Comparison of ENCODE assay signal across 12 cellular contexts in genomic region chr7:42097756-42098155, GRCh38.
A peak's percentile ranks its signal among the peaks of the same experiment; 100 is the strongest.
DNase-seq lines count a peak whose midpoint lies in the region; ATAC-seq and TF ChIP-seq lines count a peak whose summit lies in the region.
"Had no signal": no experiment of that assay in that cellular context is flagged by ENCODE, and none has a peak within 500 bp of the region (broad histone marks: within the 10 kb centered on the region; RNA-seq: fewer than 3 reads in every experiment).

No MANE protein-coding gene starts in this region.

- H3K9me3 ChIP-seq in breast epithelium (no peaks in the 10 kb centered on the region), uterus (no peaks in the 10 kb centered on the region)

- H3K4me3 ChIP-seq in breast epithelium (no peak overlapping the region), uterus (no peak overlapping the region)

- TF ChIP-seq POLR2A in breast epithelium (IDR thresholded peaks at IDR 0.05) (no peak), uterus (IDR thresholded peaks at IDR 0.05) (no peak)

- H3K27me3 ChIP-seq in breast epithelium (no peaks in the 10 kb centered on the region), uterus (no peaks in the 10 kb centered on the region)

- H3K27ac Mint-ChIP-seq in MCF 10A (ENCODE audit: low read depth, unreplicated experiment): peak overlapping the region; percentile 84
- H3K27ac Mint-ChIP-seq in naive thymus-derived CD8-positive, alpha-beta T cell: no peak overlapping the region

- DNase-seq in MCF 10A (ENCODE audit: unreplicated experiment) (peak; percentile 94), breast epithelium (ENCODE audit: low spot score in 2 of 2) (no peak), hepatic stellate cell (ENCODE audit: low spot score) (peak; percentile 65), uterus (no peak), epidermal melanocyte (ENCODE audit: insufficient read length, low spot score) (no peak), mucosa of gallbladder (ENCODE audit: low spot score) (no peak)
- no peak for DNase-seq in naive thymus-derived CD8-positive, alpha-beta T cell
- DNase-seq: NCI-H510A; nucleus accumbens; stimulated activated naive CD8-positive, alpha-beta T cell treated with anti-CD3 and anti-CD28 coated beads, Interleukin-15, Interleukin-2, amounts not matched to agents 100 U/mL and 50 U/mL, for 24 hours had no signal

- no peaks in the 10 kb centered on the region for H3K27me3 Mint-ChIP-seq in MCF 10A (ENCODE audit: insufficient read depth, unreplicated experiment)
- peaks cover 0 to 11% (median 2%) of the 10 kb centered on the region in 5 donors for H3K27me3 Mint-ChIP-seq in naive thymus-derived CD8-positive, alpha-beta T cell

- no peaks in the 10 kb centered on the region for H3K9me3 Mint-ChIP-seq in MCF 10A (ENCODE audit: unreplicated experiment)
- peaks cover 0 to 13% (median 0%) of the 10 kb centered on the region in 9 donors for H3K9me3 Mint-ChIP-seq in naive thymus-derived CD8-positive, alpha-beta T cell

- peak overlapping the region; percentile 19 for H3K4me3 Mint-ChIP-seq in MCF 10A (ENCODE audit: unreplicated experiment)
- no peak overlapping the region for H3K4me3 Mint-ChIP-seq in naive thymus-derived CD8-positive, alpha-beta T cell

- no TSS peak for BruUV-seq in MCF 10A (replicated peaks; lab: Mats Ljungman, UMichigan)

- peaks cover 0 to 7% of the 10 kb centered on the region in 2 donors for H3K4me1 ChIP-seq in breast epithelium
- peaks cover 0 to 8% of the 10 kb centered on the region in 2 donors for H3K4me1 ChIP-seq in uterus

- CTCF ChIA-PET in MCF 10A (lab: Yijun Ruan, JAX): interaction anchor here (1.0 to 1.2 kb wide), 2 partner anchors 11 to 118 kb away, joined by 3 read pairs; no protein-coding TSS in a partner anchor

- H3K36me3 ChIP-seq in breast epithelium (no peaks in the 10 kb centered on the region), uterus (no peaks in the 10 kb centered on the region)

- H3K4me1 Mint-ChIP-seq in MCF 10A (ENCODE audit: insufficient read depth, unreplicated experiment): peaks cover 63% of the 10 kb centered on the region
- H3K4me1 Mint-ChIP-seq in naive thymus-derived CD8-positive, alpha-beta T cell: no peaks in the 10 kb centered on the region

- POLR2A ChIA-PET in MCF 10A (lab: Yijun Ruan, JAX): interaction anchor here (0.6 to 1.1 kb wide), 3 partner anchors 36 to 1263 kb away, joined by 3 to 4 read pairs (median 4); no protein-coding TSS in a partner anchor
- POLR2A ChIA-PET in naive thymus-derived CD8-positive, alpha-beta T cell (lab: Charles Lee): no interaction called here

- TF ChIP-seq CTCF in MCF 10A (IDR thresholded peaks at IDR 0.05; ENCODE audit: unreplicated experiment): peak; percentile 23
- TF ChIP-seq CTCF in breast epithelium (IDR thresholded peaks at IDR 0.05): no peak
- peak; percentile 54 for TF ChIP-seq CTCF in VCaP (conservative IDR thresholded peaks at IDR 0.05)
- no peak for TF ChIP-seq CTCF in uterus (IDR thresholded peaks at IDR 0.05)

- peak overlapping the region in 1 of 2 donors; percentile 77 for H3K27ac ChIP-seq in breast epithelium
- no peak overlapping the region for H3K27ac ChIP-seq in VCaP
- peak overlapping the region; percentile 38 to 63 for H3K27ac ChIP-seq in uterus
- H3K27ac ChIP-seq: C4-2B had no signal

- ATAC-seq in naive thymus-derived CD8-positive, alpha-beta T cell: no peak
- ATAC-seq: stimulated activated naive CD8-positive, alpha-beta T cell treated with anti-CD3 and anti-CD28 coated beads, Interleukin-15, Interleukin-2, amounts not matched to agents 100 U/mL and 50 U/mL, for 24 hours had no signal

- intact Hi-C loops in MCF 10A (cut with micrococcal nuclease): no loop called here
- intact Hi-C loops in breast epithelium (cut with DNase I; ENCODE audit: low total_unique reads): no loop called here
- intact Hi-C loops in uterus (cut with DNase I; ENCODE audit: low total_unique reads): no loop called here

- no peaks in the 10 kb centered on the region for H3K36me3 Mint-ChIP-seq in MCF 10A (ENCODE audit: insufficient read depth, unreplicated experiment)
- no peaks in the 10 kb centered on the region for H3K36me3 Mint-ChIP-seq in naive thymus-derived CD8-positive, alpha-beta T cell

Comparison
In these comparisons a context has a peak if more than half of its experiments do, and no peak if none do; other contexts are left out.
1. DNase-seq: peak in MCF 10A (single experiment) and hepatic stellate cell (single experiment); none in breast epithelium (0 of 2), uterus (0 of 2), epidermal melanocyte (single experiment), mucosa of gallbladder (single experiment) and naive thymus-derived CD8-positive, alpha-beta T cell (0 of 10).
2. CTCF ChIP-seq: peak in MCF 10A (single experiment) and VCaP (single experiment); none in breast epithelium (0 of 3) and uterus (0 of 4).